23 cellular contexts compared by ENCODE assay signal in the genomic region with DNA sequence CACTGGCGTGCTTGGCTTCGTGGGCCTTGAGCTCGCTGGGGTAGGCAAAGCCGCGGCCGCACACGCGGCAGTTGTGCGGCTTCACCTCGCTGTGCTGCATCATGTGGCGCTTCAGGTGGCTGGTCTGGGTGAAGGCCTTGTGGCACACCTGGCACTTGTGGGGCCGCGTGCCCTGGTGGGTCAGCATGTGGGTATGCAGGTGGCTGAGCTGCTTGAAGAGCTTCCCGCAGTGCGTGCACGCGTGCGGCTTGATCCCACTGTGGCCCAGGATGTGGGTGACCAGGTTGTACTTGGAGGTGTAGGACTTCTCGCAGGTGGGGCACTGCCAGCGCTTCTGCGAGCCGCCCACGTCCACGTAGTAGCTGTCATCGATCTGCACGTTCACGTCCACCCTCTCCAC. TPM values are rescaled to one million over a fixed set of nuclear protein-coding genes. Genes with fewer than 3 reads are reported as not detected.
A peak's percentile ranks its signal among the peaks of the same experiment; 100 is the strongest.
DNase-seq lines count a peak whose midpoint lies in the region; ATAC-seq, FAIRE-seq and TF ChIP-seq lines count a peak whose summit lies in the region.
"Had no signal": no experiment of that assay in that cellular context is flagged by ENCODE, and none has a peak within 500 bp of the region (broad histone marks: within the 10 kb centered on the region; RNA-seq: fewer than 3 reads in every experiment).

No MANE protein-coding gene starts in this region.

- CTCF ChIA-PET in RWPE1 (lab: Yijun Ruan, JAX) = no interaction called here

- no peaks in the 10 kb centered on the region for H3K36me3 Mint-ChIP-seq in neural progenitor cell
- H3K36me3 Mint-ChIP-seq: CD4-positive, alpha-beta memory T cell had no signal

- no peak overlapping the region for H3K4me3 ChIP-seq in neural progenitor cell
- H3K4me3 ChIP-seq in upper lobe of right lung = no peak overlapping the region
- H3K4me3 ChIP-seq: GM23338, HAP-1 had no signal

- no peak for TF ChIP-seq POLR2A in H54 (IDR thresholded peaks at IDR 0.05; ENCODE audit: low read depth, low read length)

- H3K27me3 Mint-ChIP-seq in neural progenitor cell (ENCODE audit: insufficient read depth, low read depth) = peaks cover 12% of the 10 kb centered on the region

- H3K9me3 Mint-ChIP-seq in neural progenitor cell = peaks cover 12% of the 10 kb centered on the region
- H3K9me3 Mint-ChIP-seq: GM23338 had no signal

- no peak for TF ChIP-seq CTCF in RWPE1 (conservative IDR thresholded peaks at IDR 0.05; ENCODE audit: low read depth)
- no peak for TF ChIP-seq CTCF in neural progenitor cell (IDR thresholded peaks at IDR 0.05)
- no peak for TF ChIP-seq CTCF in upper lobe of right lung (IDR thresholded peaks at IDR 0.05)

- peaks cover 38% of the 10 kb centered on the region for H3K4me1 Mint-ChIP-seq in neural progenitor cell
- H3K4me1 Mint-ChIP-seq: CD4-positive, alpha-beta memory T cell; GM23338 had no signal

- H3K27me3 ChIP-seq in neural progenitor cell (no peaks in the 10 kb centered on the region), upper lobe of right lung (no peaks in the 10 kb centered on the region)

- no peak for FAIRE-seq in H54 (lab: Jason Lieb, UNC)
- FAIRE-seq: A204.1, G401.6, GM12892, GM19239 had no signal

- H4K20me1 ChIP-seq in neural progenitor cell (ENCODE audit: low read depth) = no peaks in the 10 kb centered on the region

- no peak overlapping the region for H2AFZ ChIP-seq in neural progenitor cell (replicated peaks)
- H2AFZ ChIP-seq: GM23338 had no signal

- H3K27ac ChIP-seq in RWPE1 (peak overlapping the region; percentile 2; the same call in 1 of the 2 replicates), neural progenitor cell (no peak overlapping the region), upper lobe of right lung (no peak overlapping the region)
- H3K27ac ChIP-seq: 22Rv1 had no signal

- peaks cover 6% of the 10 kb centered on the region for H3K4me1 ChIP-seq in neural progenitor cell
- peaks cover 26% of the 10 kb centered on the region for H3K4me1 ChIP-seq in upper lobe of right lung
- H3K4me1 ChIP-seq: HAP-1 had no signal

- POLR2A ChIA-PET in RWPE1 (lab: Yijun Ruan, JAX; ENCODE audit: low non-redundant PET) = no interaction called here

- H3K9ac ChIP-seq in neural progenitor cell = no peak overlapping the region

- ATAC-seq in left ventricle myocardium superior (no peak), left cardiac atrium (no peak), upper lobe of right lung (no peak), GM18520 (IDR thresholded peaks at IDR 0.05; ENCODE audit: unreplicated experiment) (no peak)
- ATAC-seq: GM23338 had no signal

- no peaks in the 10 kb centered on the region for H3K79me2 ChIP-seq in neural progenitor cell (ENCODE audit: low read depth)

- DNase-seq in left ventricle myocardium superior = peak; percentile 21
- DNase-seq in left cardiac atrium = no peak
- no peak for DNase-seq in RWPE1 (ENCODE audit: low spot score)
- DNase-seq in neural progenitor cell (ENCODE audit: low spot score) = no peak
- peak; percentile 58 for DNase-seq in upper lobe of right lung
- DNase-seq in NCI-H82 treated with DMSO at 0.1 percent for 48 hours (lab: John Stamatoyannopoulos, UW; ENCODE audit: unreplicated experiment) = no peak
- DNase-seq in H54 (ENCODE audit: insufficient read length, low spot score) = no peak
- DNase-seq: C1 segment of cervical spinal cord; Calu3; CD4-positive, alpha-beta memory T cell; COR-L47; DMS53; DND-41 had no signal

- peak overlapping the region; percentile 90 for H3K27ac Mint-ChIP-seq in neural progenitor cell
- H3K27ac Mint-ChIP-seq: B cell; CD4-positive, alpha-beta memory T cell; GM23338 had no signal

- intact Hi-C loops in left ventricle myocardium superior (cut with micrococcal nuclease) = no loop called here
- intact Hi-C loops in left cardiac atrium (cut with DNase I) = no loop called here
- intact Hi-C loops in upper lobe of right lung (cut with DNase I) = no loop called here

- no peaks in the 10 kb centered on the region for H3K9me3 ChIP-seq in neural progenitor cell (ENCODE audit: low read depth)
- no peaks in the 10 kb centered on the region for H3K9me3 ChIP-seq in upper lobe of right lung
- H3K9me3 ChIP-seq: HAP-1 had no signal

- no peak overlapping the region for H3K4me2 ChIP-seq in neural progenitor cell
- H3K4me2 ChIP-seq: GM23338 had no signal

- no peaks in the 10 kb centered on the region for H3F3A ChIP-seq in neural progenitor cell (ENCODE audit: low read depth)

- no peaks in the 10 kb centered on the region for H3K36me3 ChIP-seq in neural progenitor cell
- no peaks in the 10 kb centered on the region for H3K36me3 ChIP-seq in upper lobe of right lung
- H3K36me3 ChIP-seq: HAP-1 had no signal

- no peak overlapping the region for H3K4me3 Mint-ChIP-seq in neural progenitor cell
- H3K4me3 Mint-ChIP-seq: B cell; CD4-positive, alpha-beta memory T cell; GM23338 had no signal

RNA-seq across cellular contexts. Expression of gene ZNF366, which starts 46.8 kb away (rescaled TPM):
- total RNA-seq in left ventricle myocardium superior = 8.9 TPM
- 1 to 10 TPM; 7.0 to 9.1 TPM for total RNA-seq in left cardiac atrium
- total RNA-seq in neural progenitor cell (ENCODE audit: low replicate concordance) = not detected in 2 replicates
- total RNA-seq in upper lobe of right lung = 12.2 TPM
- total RNA-seq: B cell, Calu3, GM23338, H4 had no signal

Comparison
In these comparisons a context has a peak if more than half of its experiments do, and no peak if none do; other contexts are left out.
1. DNase-seq: peak in left ventricle myocardium superior (single experiment) and upper lobe of right lung (single experiment); none in left cardiac atrium (single experiment), RWPE1 (single experiment), neural progenitor cell (single experiment), NCI-H82 treated with DMSO at 0.1 percent for 48 hours (single experiment) and H54 (single experiment).